Comparison of ENCODE assay signal across 24 cellular contexts in the genomic region with DNA sequence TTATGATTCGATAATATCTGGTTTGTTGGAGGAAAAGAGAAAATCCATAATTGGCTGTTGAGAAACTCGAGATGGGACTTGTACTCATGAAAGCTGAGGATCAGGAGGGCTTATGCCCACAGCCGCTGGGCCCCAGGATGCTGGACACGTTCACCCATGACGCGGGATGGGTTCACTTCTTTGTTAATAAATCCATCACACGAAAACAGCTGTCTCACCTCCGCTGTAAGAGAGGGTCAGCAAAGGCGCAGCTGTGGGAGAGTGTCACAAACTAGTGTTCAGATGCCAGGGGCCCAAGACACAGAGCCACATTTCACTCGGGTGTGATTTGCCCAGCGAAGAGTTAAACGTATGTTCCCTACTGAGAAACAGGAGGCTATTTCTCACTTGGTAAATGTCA.
"Had no signal": no experiment of that assay in that cellular context is flagged by ENCODE, and none has a peak within 500 bp of the region (broad histone marks: within the 10 kb centered on the region; RNA-seq: fewer than 3 reads in every experiment).

No MANE protein-coding gene starts in this region.

- ATAC-seq: activated T-cell treated with anti-CD3 and anti-CD28 coated beads, Interleukin-2, amount 50 U/mL, for 72 hours; T-cell had no signal

- H3K27ac ChIP-seq: brain microvascular endothelial cell, cardiac muscle cell, RWPE1 had no signal

- H3K4me3 ChIP-seq: cardiac muscle cell had no signal

- H3K36me3 ChIP-seq: brain microvascular endothelial cell, cardiac muscle cell, Peyer's patch had no signal

- H3K4me1 ChIP-seq: Peyer's patch had no signal

- DNase-seq: activated B cell treated with CpG ODN at 0.5 μM for 24 hours; activated CD4-positive, alpha-beta memory T cell treated with anti-CD3 and anti-CD28 coated beads, Interleukin-2, amount 10 ng/mL, durations not matched to agents 7 days and 5 days; activated CD4-positive, alpha-beta T cell treated with anti-CD3 and anti-CD28 coated beads for 1 hour; activated CD4-positive, alpha-beta T cell treated with anti-CD3 and anti-CD28 coated beads, Interleukin-2, amount 10 ng/mL, durations not matched to agents 7 days and 5 days; activated gamma-delta T cell treated with Interleukin-2 at 50 U/mL for 16 hours; activated naive CD4-positive, alpha-beta T cell treated with anti-CD3 and anti-CD28 coated beads, Interleukin-2, amount 10 ng/mL, durations not matched to agents 7 days and 5 days; activated naive CD8-positive, alpha-beta T cell treated with anti-CD3 and anti-CD28 coated beads for 36 hours; activated T-cell treated with anti-CD3 and anti-CD28 coated beads for 4 hours; activated T-cell treated with anti-CD3 and anti-CD28 coated beads, Interleukin-2, amount 50 U/mL, for 72 hours; brain microvascular endothelial cell; KBM-7; NCI-H1048; NCI-H146; NCI-H187 treated with DMSO at 0.1 percent for 48 hours; NCI-H2081 treated with DMSO at 0.1 percent for 48 hours; NCI-H446; NCI-H524; Peyer's patch; SHP77; T-cell; T-helper 2 cell; T1000 had no signal

- H3K27me3 ChIP-seq: cardiac muscle cell, Peyer's patch had no signal

- H3K9me3 ChIP-seq: Peyer's patch had no signal
